In genomic region chr3:197281849-197282248, GRCh38 we compare ENCODE assay signal across 1 cellular context.
TF ChIP-seq lines count a peak whose summit lies in the region.

No MANE protein-coding gene starts in this region.

TF ChIP-seq in HCT116, 20 proteins besides CTCF, POLR2A, EP300 and RAD21 (continued from another document):
- TF ChIP-seq REST (IDR thresholded peaks at IDR 0.05; ENCODE audit: low read depth) (no peak), POLR2AphosphoS5 (IDR thresholded peaks at IDR 0.05; ENCODE audit: low read depth, low read length) (no peak), ZFX (IDR thresholded peaks at IDR 0.05) (no peak), EZH2 (IDR thresholded peaks at IDR 0.05) (no peak)
